Comparison of ENCODE assay signal across 10 cellular contexts in genomic region chr6:29827579-29828470, GRCh38. TPM values are rescaled to one million over a fixed set of nuclear protein-coding genes. Genes with fewer than 3 reads are reported as not detected.
A peak's percentile ranks its signal among the peaks of the same experiment; 100 is the strongest.
DNase-seq lines count a peak whose midpoint lies in the region; ATAC-seq and TF ChIP-seq lines count a peak whose summit lies in the region.
"Had no signal": no experiment of that assay in that cellular context is flagged by ENCODE, and none has a peak within 500 bp of the region (broad histone marks: within the 10 kb centered on the region; RNA-seq: fewer than 3 reads in every experiment).

HLA-G (plus strand) TSS chr6:29827825; CDS start chr6:29827845, 20 bp downstream.

- peaks cover 5% of the 10 kb centered on the region for H3K4me1 Mint-ChIP-seq in nephron progenitor cell

- peak within 1 kb of the TSS; percentile 37; the same call in 1 of the 2 replicates for H3K4me2 ChIP-seq in BLaER1

- H3K4me1 ChIP-seq in BLaER1 (no peaks in the 10 kb centered on the region), Peyer's patch (peaks cover 0 to 10% (median 0%) of the 10 kb centered on the region in 4 donors), uterus (peaks cover 0 to 6% of the 10 kb centered on the region in 2 donors)

- H3K4me3 Mint-ChIP-seq in nephron progenitor cell: peak within 1 kb of the TSS; percentile 67

- H4K20me1 ChIP-seq in BLaER1: no peaks in the 10 kb centered on the region

- no peak for ATAC-seq in HG03095 (IDR thresholded peaks at IDR 0.05; ENCODE audit: unreplicated experiment)
- ATAC-seq in HG02870 (IDR thresholded peaks at IDR 0.05; ENCODE audit: unreplicated experiment): no peak

- no peak within 1 kb of the TSS for H3K9ac ChIP-seq in BLaER1

- no peak within 1 kb of the TSS for H3K27ac Mint-ChIP-seq in nephron progenitor cell

- H3K27me3 Mint-ChIP-seq in nephron progenitor cell (ENCODE audit: low read depth, poor library complexity): peaks cover 95% of the 10 kb centered on the region

- H3K4me3 ChIP-seq in BLaER1: peak within 1 kb of the TSS; percentile 58
- H3K4me3 ChIP-seq in Peyer's patch: peak within 1 kb of the TSS; percentile 1 to 37 (median 32)
- H3K4me3 ChIP-seq in fibroblast of the aortic adventitia (ENCODE audit: low read depth, low read length): peak within 1 kb of the TSS; percentile 40
- H3K4me3 ChIP-seq in uterus: no peak within 1 kb of the TSS

- TF ChIP-seq POLR2A in Peyer's patch (IDR thresholded peaks at IDR 0.05): no peak
- no peak for TF ChIP-seq POLR2A in uterus (IDR thresholded peaks at IDR 0.05)

- H3K27ac ChIP-seq in BLaER1 (no peak within 1 kb of the TSS), Peyer's patch (no peak within 1 kb of the TSS), uterus (no peak within 1 kb of the TSS)

- no peak for DNase-seq in Peyer's patch
- no peak for DNase-seq in fibroblast of the aortic adventitia (ENCODE audit: low read depth)
- DNase-seq in nephron progenitor cell: peak; percentile 38
- no peak for DNase-seq in NCI-H1417 treated with DMSO at 0.1 percent for 48 hours (lab: John Stamatoyannopoulos, UW)
- DNase-seq in uterus: no peak
- DNase-seq: head of caudate nucleus had no signal

- peaks cover 4% of the 10 kb centered on the region for H3K9me3 Mint-ChIP-seq in nephron progenitor cell

- intact Hi-C loops in uterus (cut with DNase I; ENCODE audit: low total_unique reads): no loop called here

- no peaks in the 10 kb centered on the region for H3K36me3 Mint-ChIP-seq in nephron progenitor cell (ENCODE audit: low read depth)

- H3K36me3 ChIP-seq in BLaER1: no peaks in the 10 kb centered on the region
- no peaks in the 10 kb centered on the region for H3K36me3 ChIP-seq in Peyer's patch
- H3K36me3 ChIP-seq in uterus: no peaks in the 10 kb centered on the region

- H3K9me3 ChIP-seq in BLaER1: no peaks in the 10 kb centered on the region
- no peaks in the 10 kb centered on the region for H3K9me3 ChIP-seq in Peyer's patch
- H3K9me3 ChIP-seq in uterus: no peaks in the 10 kb centered on the region

- TF ChIP-seq CTCF in Peyer's patch (IDR thresholded peaks at IDR 0.05) (no peak), fibroblast of the aortic adventitia (IDR thresholded peaks at IDR 0.05; ENCODE audit: insufficient read depth, low read length) (no peak), nephron progenitor cell (IDR thresholded peaks at IDR 0.05) (no peak), uterus (IDR thresholded peaks at IDR 0.05) (no peak)

- H3K27me3 ChIP-seq in BLaER1 (peaks cover 13% of the 10 kb centered on the region; the same call in 1 of the 2 replicates), Peyer's patch (peaks cover 0 to 5% of the 10 kb centered on the region in 2 donors), uterus (peaks cover 0 to 14% of the 10 kb centered on the region in 2 donors)

RNA-seq across cellular contexts. Expression of gene HLA-G, which starts in this region (rescaled TPM):
- total RNA-seq in Peyer's patch (under 1 TPM in 1 of 4 donors, not detected in 3; 0.67 TPM), fibroblast of the aortic adventitia (ENCODE audit: low replicate concordance) (not detected in 2 replicates), uterus (under 1 TPM in 1 of 4 donors, not detected in 3; 0.52 TPM)
- total RNA-seq: skeletal muscle tissue had no signal

Comparison
In these comparisons a context has a peak if more than half of its experiments do, and no peak if none do; other contexts are left out.
1. H3K4me3 ChIP-seq: peak in BLaER1 (single experiment), Peyer's patch (4 of 4) and fibroblast of the aortic adventitia (single experiment); none in uterus (0 of 2).